In the genomic region with DNA sequence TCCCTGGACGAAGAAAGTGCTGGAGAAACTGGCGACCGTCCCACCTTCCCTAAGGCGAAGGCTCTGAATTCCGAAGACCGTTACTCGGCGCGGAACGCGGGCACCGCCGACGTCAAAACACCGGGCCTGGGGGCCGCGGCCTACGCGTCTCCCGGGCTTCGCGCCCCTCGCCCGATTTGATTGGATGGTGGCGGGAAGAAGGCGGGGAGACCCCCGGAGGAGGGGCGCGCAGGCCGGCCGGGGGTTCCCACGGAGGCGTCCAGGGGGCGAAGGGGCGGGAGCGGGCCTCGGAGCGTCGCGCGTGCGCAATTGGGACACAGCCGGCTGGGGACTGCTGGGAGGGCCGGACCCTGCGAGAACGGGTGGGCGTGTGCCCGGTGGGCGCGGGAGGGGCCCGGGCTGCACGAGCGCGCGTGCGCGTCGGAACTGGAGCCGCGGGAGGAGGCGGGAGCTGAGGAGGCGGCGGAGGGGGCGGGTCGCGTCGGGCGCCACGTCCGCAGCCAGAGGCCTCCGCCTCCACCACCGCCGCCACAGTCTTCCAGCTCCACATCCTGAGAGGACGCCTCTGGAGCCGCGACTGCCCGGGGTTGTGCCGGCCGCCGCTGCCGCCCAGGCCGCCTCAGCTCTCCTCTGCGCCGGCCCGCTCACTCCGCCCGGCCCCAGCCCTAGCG, we compare ENCODE assay signal across 8 cellular contexts. TPM values are rescaled to one million over a fixed set of nuclear protein-coding genes. Genes with fewer than 3 reads are reported as not detected.
DNase-seq lines count a peak whose midpoint lies in the region; ATAC-seq and TF ChIP-seq lines count a peak whose summit lies in the region.

Gene TMEM263 (plus strand): TSS at position 531 of the 671 bp plus-strand sequence. CDS start 11,210 bp downstream, outside the sequence.

- H3K27ac ChIP-seq in cardiac muscle cell = peak within 1 kb of the TSS; percentile 99
- peak within 1 kb of the TSS; percentile 88 for H3K27ac ChIP-seq in parathyroid adenoma
- H3K27ac ChIP-seq in tibial artery = peak within 1 kb of the TSS; percentile 100

- peaks cover 30% of the 10 kb centered on the region for H3K4me1 Mint-ChIP-seq in activated naive CD8-positive, alpha-beta T cell treated with anti-CD3 and anti-CD28 coated beads, Interleukin-2, amount 50 U/mL, for 24 hours

- H3K4me3 ChIP-seq in cardiac muscle cell = peak within 1 kb of the TSS; percentile 91
- peak within 1 kb of the TSS; percentile 87 for H3K4me3 ChIP-seq in parathyroid adenoma (ENCODE audit: low read depth, low read length)
- peak within 1 kb of the TSS; percentile 95 to 97 for H3K4me3 ChIP-seq in tibial artery

- peaks cover 9% of the 10 kb centered on the region for H3K36me3 Mint-ChIP-seq in activated naive CD8-positive, alpha-beta T cell treated with anti-CD3 and anti-CD28 coated beads, Interleukin-2, amount 50 U/mL, for 24 hours (ENCODE audit: low read depth)

- peaks cover 12% of the 10 kb centered on the region for H3K4me1 ChIP-seq in cardiac muscle cell (ENCODE audit: low read depth)
- peaks cover 5% of the 10 kb centered on the region for H3K4me1 ChIP-seq in parathyroid adenoma
- peaks cover 0 to 46% (median 24%) of the 10 kb centered on the region in 4 donors for H3K4me1 ChIP-seq in tibial artery

- ATAC-seq in HG02588 (IDR thresholded peaks at IDR 0.05; ENCODE audit: unreplicated experiment) = peak; percentile 81
- ATAC-seq in activated naive CD8-positive, alpha-beta T cell treated with anti-CD3 and anti-CD28 coated beads, Interleukin-2, amount 50 U/mL, for 24 hours = peak; percentile 84

- intact Hi-C loops in tibial artery (cut with DNase I; ENCODE audit: low total_unique reads) = loop anchor here (2.0 kb wide), 2 partner anchors 31 to 137 kb away; partner anchors contain the start of genes CRY1 and MTERF2

- H3K27me3 Mint-ChIP-seq in activated naive CD8-positive, alpha-beta T cell treated with anti-CD3 and anti-CD28 coated beads, Interleukin-2, amount 50 U/mL, for 24 hours = no peaks in the 10 kb centered on the region

- no peaks in the 10 kb centered on the region for H3K36me3 ChIP-seq in cardiac muscle cell
- H3K36me3 ChIP-seq in parathyroid adenoma (ENCODE audit: control insufficient read depth, insufficient read depth, low read length) = no peaks in the 10 kb centered on the region
- H3K36me3 ChIP-seq in tibial artery = no peaks in the 10 kb centered on the region

- H2AFZ ChIP-seq in parathyroid adenoma = peak within 1 kb of the TSS; percentile 98

- peak within 1 kb of the TSS; percentile 91 for H3K27ac Mint-ChIP-seq in activated naive CD8-positive, alpha-beta T cell treated with anti-CD3 and anti-CD28 coated beads, Interleukin-2, amount 50 U/mL, for 24 hours

- H3K27me3 ChIP-seq in cardiac muscle cell = no peaks in the 10 kb centered on the region
- H3K27me3 ChIP-seq in parathyroid adenoma (ENCODE audit: control insufficient read depth, insufficient read depth, low read length) = no peaks in the 10 kb centered on the region
- H3K27me3 ChIP-seq in tibial artery = no peaks in the 10 kb centered on the region

- peak within 1 kb of the TSS; percentile 67 for H3K4me2 ChIP-seq in parathyroid adenoma (ENCODE audit: low read length)

- H3K4me3 Mint-ChIP-seq in activated naive CD8-positive, alpha-beta T cell treated with anti-CD3 and anti-CD28 coated beads, Interleukin-2, amount 50 U/mL, for 24 hours = peak within 1 kb of the TSS; percentile 96

- H3K9me3 Mint-ChIP-seq in activated naive CD8-positive, alpha-beta T cell treated with anti-CD3 and anti-CD28 coated beads, Interleukin-2, amount 50 U/mL, for 24 hours = peaks cover 3% of the 10 kb centered on the region

- H3K9me3 ChIP-seq in cardiac muscle cell (ENCODE audit: low read depth) = no peaks in the 10 kb centered on the region
- no peaks in the 10 kb centered on the region for H3K9me3 ChIP-seq in parathyroid adenoma (ENCODE audit: control insufficient read depth, low read length)
- H3K9me3 ChIP-seq in tibial artery = no peaks in the 10 kb centered on the region

- H3K79me2 ChIP-seq in parathyroid adenoma = peaks cover 8% of the 10 kb centered on the region

- TF ChIP-seq CTCF in GM10266 (IDR thresholded peaks at IDR 0.05; ENCODE audit: control insufficient read depth, insufficient read depth, low read depth, missing control alignments) = no peak
- TF ChIP-seq CTCF in cardiac muscle cell (IDR thresholded peaks at IDR 0.05; ENCODE audit: low read depth, low read length) = no peak
- TF ChIP-seq CTCF in parathyroid adenoma (IDR thresholded peaks at IDR 0.05) = no peak
- TF ChIP-seq CTCF in tibial artery (IDR thresholded peaks at IDR 0.05) = peak in 1 of 2 experiments; percentile 6

- H3K9ac ChIP-seq in parathyroid adenoma = peak within 1 kb of the TSS; percentile 69

- DNase-seq in GM10266 (ENCODE audit: extremely low spot score) (peak; percentile 98), NCI-H1092 (lab: John Stamatoyannopoulos, UW) (peak; percentile 92), SW480 (ENCODE audit: low spot score) (peak; percentile 88), cardiac muscle cell (ENCODE audit: low read depth in 1 of 2, low spot score in 1 of 2) (peak; percentile 99), tibial artery (peak; percentile 93 to 98)
- peak; percentile 95 for DNase-seq in activated naive CD8-positive, alpha-beta T cell treated with anti-CD3 and anti-CD28 coated beads, Interleukin-2, amount 50 U/mL, for 24 hours

RNA-seq across cellular contexts. Expression of gene TMEM263, which starts in this region (rescaled TPM):
- 68.1 and 87.4 TPM in 2 replicates for total RNA-seq in cardiac muscle cell
- polyA plus RNA-seq in cardiac muscle cell = 77.8 and 86.3 TPM in 2 replicates

Comparison
In these comparisons a context has a peak if more than half of its experiments do, and no peak if none do; other contexts are left out.
1. Peak in every context shown above with its lines: DNase-seq, ATAC-seq, H3K4me3 ChIP-seq and H3K27ac ChIP-seq.